ENCODE assay signal across 17 cellular contexts in genomic region chr17:41869426-41869825, GRCh38. TPM values are rescaled to one million over a fixed set of nuclear protein-coding genes. Genes with fewer than 3 reads are reported as not detected.
DNase-seq lines count a peak whose midpoint lies in the region; ATAC-seq and TF ChIP-seq lines count a peak whose summit lies in the region.
"Had no signal": no experiment of that assay in that cellular context is flagged by ENCODE, and none has a peak within 500 bp of the region (broad histone marks: within the 10 kb centered on the region; RNA-seq: fewer than 3 reads in every experiment).

No MANE protein-coding gene starts in this region.

- in situ Hi-C loops in mammary epithelial cell (cut with MboI; ENCODE audit: low sequenced_read_pairs in 2 of 2) = no loop called here

- H2AFZ ChIP-seq in mammary epithelial cell (ENCODE audit: low read depth, low read length) = no peak overlapping the region

- dilution Hi-C loops in mammary epithelial cell (cut with HindIII; ENCODE audit: low sequenced_read_pairs) = no loop called here

- peaks cover 50% of the 10 kb centered on the region for H3K36me3 ChIP-seq in mammary epithelial cell (ENCODE audit: insufficient read depth, low read length)

- H3K27me3 Mint-ChIP-seq in MCF 10A (ENCODE audit: insufficient read depth, unreplicated experiment) = no peaks in the 10 kb centered on the region
- no peaks in the 10 kb centered on the region for H3K27me3 Mint-ChIP-seq in activated CD4-positive, alpha-beta memory T cell treated with anti-CD3 and anti-CD28 coated beads, Interleukin-2, amount 10 ng/mL, durations not matched to agents 7 days and 5 days
- H3K27me3 Mint-ChIP-seq: effector memory CD8-positive, alpha-beta T cell had no signal

- no peak overlapping the region for H3K4me3 ChIP-seq in mammary epithelial cell (replicated peaks in 1 of 3; ENCODE audit: insufficient read depth in 1 of 3, low read depth in 2 of 3, low read length in 3 of 3)

- peak; percentile 30 for DNase-seq in mammary epithelial cell
- no peak for DNase-seq in MCF 10A (ENCODE audit: unreplicated experiment)
- no peak for DNase-seq in activated CD4-positive, alpha-beta memory T cell treated with anti-CD3 and anti-CD28 coated beads, Interleukin-2, amount 10 ng/mL, durations not matched to agents 7 days and 5 days
- peak; percentile 27 to 46 for DNase-seq in foreskin keratinocyte
- no peak for DNase-seq in NCI-H1436 treated with DMSO at 0.1 percent for 48 hours (lab: John Stamatoyannopoulos, UW)
- DNase-seq in ecto neural progenitor cell (ENCODE audit: low spot score) = no peak
- no peak for DNase-seq in hypothalamus (lab: John Stamatoyannopoulos, UW)
- DNase-seq: activated gamma-delta T cell; effector memory CD8-positive, alpha-beta T cell; HFFc6; Karpas-422; NCI-H1092 treated with DMSO at 0.1 percent for 48 hours; NCI-H510A treated with DMSO at 0.1 percent for 48 hours; nucleus accumbens; stimulated activated CD4-positive, alpha-beta T cell treated with anti-CD3 and anti-CD28 coated beads, Interleukin-12 subunit alpha, Interleukin-12 subunit beta, amount 100 ng/mL, for 4 hours had no signal

- no peak overlapping the region for H3K9ac ChIP-seq in mammary epithelial cell (ENCODE audit: insufficient read depth, low read length)

- no peaks in the 10 kb centered on the region for H4K20me1 ChIP-seq in mammary epithelial cell (ENCODE audit: insufficient read depth, low read length)

- no peaks in the 10 kb centered on the region for H3K4me1 Mint-ChIP-seq in MCF 10A (ENCODE audit: insufficient read depth, unreplicated experiment)
- peaks cover 46% of the 10 kb centered on the region for H3K4me1 Mint-ChIP-seq in activated CD4-positive, alpha-beta memory T cell treated with anti-CD3 and anti-CD28 coated beads, Interleukin-2, amount 10 ng/mL, durations not matched to agents 7 days and 5 days

- H3K4me2 ChIP-seq in mammary epithelial cell (ENCODE audit: insufficient read depth, low read depth, low read length) = no peak overlapping the region

- CTCF ChIA-PET in mammary epithelial cell (lab: Charles Lee; ENCODE audit: low non-redundant PET) = no interaction called here
- CTCF ChIA-PET in MCF 10A (lab: Yijun Ruan, JAX) = no interaction called here
- CTCF ChIA-PET in activated CD4-positive, alpha-beta memory T cell treated with anti-CD3 and anti-CD28 coated beads, Interleukin-2, amount 10 ng/mL, durations not matched to agents 7 days and 5 days (lab: Charles Lee) = no interaction called here

- no peaks in the 10 kb centered on the region for H3K9me3 ChIP-seq in mammary epithelial cell (replicated peaks; ENCODE audit: insufficient read depth, low read length)

- H3K27ac ChIP-seq in mammary epithelial cell (ENCODE audit: insufficient read depth, low read depth, low read length) (no peak overlapping the region), foreskin keratinocyte (no peak overlapping the region)

- ATAC-seq in foreskin keratinocyte = no peak
- ATAC-seq: effector memory CD8-positive, alpha-beta T cell had no signal

- 48% methylated on average over 9 of the region's 9 CpGs for WGBS in mammary epithelial cell (ENCODE audit: low coverage, missing lambda C conversion rate)

- no peak overlapping the region for H3K4me3 Mint-ChIP-seq in MCF 10A (ENCODE audit: unreplicated experiment)
- no peak overlapping the region for H3K4me3 Mint-ChIP-seq in activated CD4-positive, alpha-beta memory T cell treated with anti-CD3 and anti-CD28 coated beads, Interleukin-2, amount 10 ng/mL, durations not matched to agents 7 days and 5 days
- H3K4me3 Mint-ChIP-seq: effector memory CD8-positive, alpha-beta T cell; HFFc6 had no signal

- no peak for TF ChIP-seq CTCF in mammary epithelial cell (conservative IDR thresholded peaks at IDR 0.05 in 1 of 2, IDR thresholded peaks at IDR 0.05 in 1 of 2; ENCODE audit: extremely low read depth in 1 of 2, insufficient read depth in 1 of 2, low read depth in 1 of 2, low read length in 2 of 2)
- TF ChIP-seq CTCF in MCF 10A (IDR thresholded peaks at IDR 0.05; ENCODE audit: unreplicated experiment) = no peak
- TF ChIP-seq CTCF in foreskin keratinocyte (conservative IDR thresholded peaks at IDR 0.05) = no peak

- peaks cover 79% of the 10 kb centered on the region for H3K36me3 Mint-ChIP-seq in MCF 10A (ENCODE audit: insufficient read depth, unreplicated experiment)
- peaks cover 79% of the 10 kb centered on the region for H3K36me3 Mint-ChIP-seq in activated CD4-positive, alpha-beta memory T cell treated with anti-CD3 and anti-CD28 coated beads, Interleukin-2, amount 10 ng/mL, durations not matched to agents 7 days and 5 days (ENCODE audit: low read depth)

- H3K79me2 ChIP-seq in mammary epithelial cell (ENCODE audit: insufficient read depth, low read length) = peaks cover 16% of the 10 kb centered on the region

- no TSS peak for BruUV-seq in mammary epithelial cell (replicated peaks; lab: Mats Ljungman, UMichigan)
- no TSS peak for BruUV-seq in MCF 10A (replicated peaks; lab: Mats Ljungman, UMichigan)

- no peaks in the 10 kb centered on the region for H3K27me3 ChIP-seq in mammary epithelial cell (ENCODE audit: insufficient read depth, low read length)
- H3K27me3 ChIP-seq in foreskin keratinocyte = no peaks in the 10 kb centered on the region

- no peak overlapping the region for H3K27ac Mint-ChIP-seq in MCF 10A (ENCODE audit: low read depth, unreplicated experiment)
- H3K27ac Mint-ChIP-seq in activated CD4-positive, alpha-beta memory T cell treated with anti-CD3 and anti-CD28 coated beads, Interleukin-2, amount 10 ng/mL, durations not matched to agents 7 days and 5 days = peak overlapping the region; percentile 77
- H3K27ac Mint-ChIP-seq: effector memory CD8-positive, alpha-beta T cell; HFFc6 had no signal

- POLR2A ChIA-PET in MCF 10A (lab: Yijun Ruan, JAX) = interaction anchor here (0.8 to 1.2 kb wide), 2 partner anchors 11 to 48 kb away, joined by 3 read pairs; no protein-coding TSS in a partner anchor
- POLR2A ChIA-PET in activated CD4-positive, alpha-beta memory T cell treated with anti-CD3 and anti-CD28 coated beads, Interleukin-2, amount 10 ng/mL, durations not matched to agents 7 days and 5 days (lab: Charles Lee) = interaction anchor here (1.2 kb wide), 2 partner anchors 49 to 61 kb away, joined by 3 to 5 read pairs; partner anchors contain the start of genes ACLY and ODAD4

- intact Hi-C loops in mammary epithelial cell (cut with micrococcal nuclease) (loop anchor here (10.0 kb wide), 1 partner anchor 145 kb away; the partner anchor contains the start of gene DNAJC7), MCF 10A (cut with micrococcal nuclease) (no loop called here)

- no peaks in the 10 kb centered on the region for H3K9me3 Mint-ChIP-seq in MCF 10A (ENCODE audit: unreplicated experiment)
- H3K9me3 Mint-ChIP-seq in activated CD4-positive, alpha-beta memory T cell treated with anti-CD3 and anti-CD28 coated beads, Interleukin-2, amount 10 ng/mL, durations not matched to agents 7 days and 5 days = no peaks in the 10 kb centered on the region
- H3K9me3 Mint-ChIP-seq: effector memory CD8-positive, alpha-beta T cell; HFFc6 had no signal

- H3K4me1 ChIP-seq in mammary epithelial cell (ENCODE audit: insufficient read depth, low read length) (no peaks in the 10 kb centered on the region), foreskin keratinocyte (no peaks in the 10 kb centered on the region)

RNA-seq across cellular contexts. Expression of gene KLHL11, which starts 4.2 kb away (rescaled TPM):
- total RNA-seq in mammary epithelial cell = 10 to 100 TPM; 14.5 to 43.2 TPM
- 6.9 TPM for polyA plus RNA-seq in mammary epithelial cell
- polyA minus RNA-seq in mammary epithelial cell = 18.2 TPM
- total RNA-seq in MCF 10A (2022) = 19.1 and 22.3 TPM in 2 replicates
- 10 to 100 TPM; 13.9 to 14.4 TPM for total RNA-seq in activated CD4-positive, alpha-beta memory T cell treated with anti-CD3 and anti-CD28 coated beads, Interleukin-2, amount 10 ng/mL, durations not matched to agents 7 days and 5 days
- 15.2 and 15.5 TPM in 2 replicates for total RNA-seq in foreskin keratinocyte
- 0.10 and 0.11 TPM in 2 replicates for polyA plus RNA-seq in foreskin keratinocyte

RNA-seq across cellular contexts. Expression of gene KLHL10, which starts 31.8 kb away (rescaled TPM):
- total RNA-seq in mammary epithelial cell (under 1 TPM; 0.38 to 0.67 TPM), MCF 10A (2022) (not detected in 2 replicates), foreskin keratinocyte (0.04 TPM in 1 of 2 replicates, not detected in the other)
- polyA plus RNA-seq in mammary epithelial cell (0.11 TPM), foreskin keratinocyte (not detected in 2 replicates)
- not detected for polyA minus RNA-seq in mammary epithelial cell
- not detected for total RNA-seq in activated CD4-positive, alpha-beta memory T cell treated with anti-CD3 and anti-CD28 coated beads, Interleukin-2, amount 10 ng/mL, durations not matched to agents 7 days and 5 days
- total RNA-seq: chondrocyte, HFFc6, lower leg skin had no signal

RNA-seq across cellular contexts. Expression of gene NT5C3B, which starts 33.4 kb away (rescaled TPM):
- total RNA-seq in mammary epithelial cell (10 to 100 TPM; 40.5 to 55.2 TPM), MCF 10A (2022) (59.8 and 65.1 TPM in 2 replicates), foreskin keratinocyte (61.8 and 93.7 TPM in 2 replicates)
- polyA plus RNA-seq in mammary epithelial cell (55.0 TPM), foreskin keratinocyte (79.5 and 104 TPM in 2 replicates)
- polyA minus RNA-seq in mammary epithelial cell = 46.8 TPM
- total RNA-seq in activated CD4-positive, alpha-beta memory T cell treated with anti-CD3 and anti-CD28 coated beads, Interleukin-2, amount 10 ng/mL, durations not matched to agents 7 days and 5 days = 10 to 100 TPM; 16.1 to 19.0 TPM

RNA-seq across cellular contexts. Expression of gene ACLY, which starts 49.3 kb away (rescaled TPM):
- total RNA-seq in mammary epithelial cell (100 to 1,000 TPM; 251 to 387 TPM), MCF 10A (2022) (67.7 and 67.9 TPM in 2 replicates), foreskin keratinocyte (315 and 395 TPM in 2 replicates)
- polyA plus RNA-seq in mammary epithelial cell (424 TPM), foreskin keratinocyte (103 and 149 TPM in 2 replicates)
- 901 TPM for polyA minus RNA-seq in mammary epithelial cell
- total RNA-seq in activated CD4-positive, alpha-beta memory T cell treated with anti-CD3 and anti-CD28 coated beads, Interleukin-2, amount 10 ng/mL, durations not matched to agents 7 days and 5 days = 100 to 1,000 TPM; 177 to 183 TPM

RNA-seq across cellular contexts. Expression of gene FKBP10, which starts 56.6 kb away (rescaled TPM):
- total RNA-seq in mammary epithelial cell (100 to 1,000 TPM; 131 to 137 TPM), MCF 10A (2022) (142 and 159 TPM in 2 replicates), foreskin keratinocyte (8.0 and 10.5 TPM in 2 replicates)
- polyA plus RNA-seq in mammary epithelial cell (99.6 TPM), foreskin keratinocyte (8.8 and 10.9 TPM in 2 replicates)
- polyA minus RNA-seq in mammary epithelial cell = 46.0 TPM
- not detected for total RNA-seq in activated CD4-positive, alpha-beta memory T cell treated with anti-CD3 and anti-CD28 coated beads, Interleukin-2, amount 10 ng/mL, durations not matched to agents 7 days and 5 days

Comparison
In these comparisons a context has a peak if more than half of its experiments do, and no peak if none do; other contexts are left out.
1. DNase-seq: peak in mammary epithelial cell (single experiment) and foreskin keratinocyte (2 of 2); none in MCF 10A (single experiment), activated CD4-positive, alpha-beta memory T cell treated with anti-CD3 and anti-CD28 coated beads, Interleukin-2, amount 10 ng/mL, durations not matched to agents 7 days and 5 days (single experiment), NCI-H1436 treated with DMSO at 0.1 percent for 48 hours (single experiment), ecto neural progenitor cell (single experiment) and hypothalamus (0 of 51).